In the genomic region with DNA sequence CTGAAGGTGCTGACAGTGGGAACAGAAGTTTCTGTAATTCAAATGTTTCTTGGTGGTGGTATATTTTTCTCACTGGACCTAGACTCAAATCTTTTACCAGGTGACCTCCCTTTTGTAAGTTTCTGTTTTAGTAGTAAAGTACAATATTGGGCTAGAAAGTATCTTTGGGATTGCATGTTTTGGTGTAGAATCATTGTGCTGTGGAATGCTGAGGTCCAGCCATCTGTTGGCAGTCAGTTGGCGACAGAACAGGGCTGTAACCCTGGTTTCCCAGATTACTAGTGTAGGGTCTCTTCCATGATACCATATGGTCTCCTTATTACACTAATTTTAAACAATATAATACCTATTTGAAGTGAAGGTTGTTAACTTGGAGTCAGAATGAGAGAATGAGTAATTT, we compare ENCODE assay signal across 9 cellular contexts. TPM values are rescaled to one million over a fixed set of nuclear protein-coding genes. Genes with fewer than 3 reads are reported as not detected.
"Had no signal": no experiment of that assay in that cellular context is flagged by ENCODE, and none has a peak within 500 bp of the region (broad histone marks: within the 10 kb centered on the region; RNA-seq: fewer than 3 reads in every experiment).

No MANE protein-coding gene starts in this region.

RNA-seq across cellular contexts. Expression of a gene that starts 34.9 kb away (rescaled TPM):
- total RNA-seq: activated CD4-positive, alpha-beta memory T cell treated with anti-CD3 and anti-CD28 coated beads for 36 hours; activated CD4-positive, alpha-beta T cell treated with anti-CD3 and anti-CD28 coated beads, Interleukin-2, amount 10 ng/mL, durations not matched to agents 7 days and 5 days; activated naive CD4-positive, alpha-beta T cell treated with anti-CD3 and anti-CD28 coated beads, Interleukin-2, amount 50 U/mL, for 72 hours; activated T-cell treated with anti-CD3 and anti-CD28 coated beads, Interleukin-2, amount 50 U/mL, for 4 hours; breast epithelium; Right ventricle myocardium superior; SJCRH30; T-helper 2 cell treated with Interferon-gamma antibody and Interleukin-4, amounts not matched to agents 100 ng/mL and 5 ng/mL, for 36 hours had no signal
- polyA plus RNA-seq: SK-N-SH had no signal
